ENCODE assay signal across 1 cellular context in the genomic region with DNA sequence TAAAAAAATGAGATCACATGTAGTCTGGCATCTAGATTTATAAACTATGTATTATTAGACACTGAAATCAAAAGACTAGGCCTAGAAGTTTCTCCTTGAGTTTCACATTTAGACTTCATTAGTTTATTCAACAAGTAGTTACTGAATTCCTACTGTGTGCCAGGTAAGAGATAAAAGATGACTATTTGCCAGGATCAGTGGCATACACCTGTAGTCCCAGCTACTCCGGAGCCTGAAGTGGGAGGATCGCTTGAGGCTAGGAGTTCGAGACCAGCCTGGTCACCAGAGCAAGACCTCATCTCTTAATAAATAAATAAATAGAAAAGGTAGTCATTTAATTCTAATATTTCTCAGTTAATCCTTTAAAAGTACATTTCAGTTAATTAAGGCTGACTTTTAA.
TF ChIP-seq lines count a peak whose summit lies in the region.

No MANE protein-coding gene starts in this region.

TF ChIP-seq in A549, 52 proteins besides CTCF, POLR2A, EP300 and RAD21 (continued from another document):
- TF ChIP-seq USF2 (IDR thresholded peaks at IDR 0.05) (no peak), CBX2 (IDR thresholded peaks at IDR 0.05; ENCODE audit: borderline replicate concordance, low read depth) (no peak), HOXB13 (CRISPR knock-in tag; IDR thresholded peaks at IDR 0.05; ENCODE audit: low read depth) (no peak), E2F6 (IDR thresholded peaks at IDR 0.05; ENCODE audit: borderline replicate concordance, low read depth) (no peak), RFX5 (IDR thresholded peaks at IDR 0.05) (no peak), JUN (IDR thresholded peaks at IDR 0.05) (no peak), ZNF302 (CRISPR knock-in tag; IDR thresholded peaks at IDR 0.05) (no peak), RARB (CRISPR knock-in tag; IDR thresholded peaks at IDR 0.05) (no peak), NR3C1 (IDR thresholded peaks at IDR 0.05) (no peak), TP53 (CRISPR knock-in tag; IDR thresholded peaks at IDR 0.05) (no peak), JUNB (IDR thresholded peaks at IDR 0.05) (no peak)
- TF ChIP-seq, protein P1, sequence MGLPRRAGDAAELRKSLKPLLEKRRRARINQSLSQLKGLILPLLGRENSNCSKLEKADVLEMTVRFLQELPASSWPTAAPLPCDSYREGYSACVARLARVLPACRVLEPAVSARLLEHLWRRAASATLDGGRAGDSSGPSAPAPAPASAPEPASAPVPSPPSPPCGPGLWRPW (IDR thresholded peaks at IDR 0.05), result no peak
- TF ChIP-seq, protein P2, sequence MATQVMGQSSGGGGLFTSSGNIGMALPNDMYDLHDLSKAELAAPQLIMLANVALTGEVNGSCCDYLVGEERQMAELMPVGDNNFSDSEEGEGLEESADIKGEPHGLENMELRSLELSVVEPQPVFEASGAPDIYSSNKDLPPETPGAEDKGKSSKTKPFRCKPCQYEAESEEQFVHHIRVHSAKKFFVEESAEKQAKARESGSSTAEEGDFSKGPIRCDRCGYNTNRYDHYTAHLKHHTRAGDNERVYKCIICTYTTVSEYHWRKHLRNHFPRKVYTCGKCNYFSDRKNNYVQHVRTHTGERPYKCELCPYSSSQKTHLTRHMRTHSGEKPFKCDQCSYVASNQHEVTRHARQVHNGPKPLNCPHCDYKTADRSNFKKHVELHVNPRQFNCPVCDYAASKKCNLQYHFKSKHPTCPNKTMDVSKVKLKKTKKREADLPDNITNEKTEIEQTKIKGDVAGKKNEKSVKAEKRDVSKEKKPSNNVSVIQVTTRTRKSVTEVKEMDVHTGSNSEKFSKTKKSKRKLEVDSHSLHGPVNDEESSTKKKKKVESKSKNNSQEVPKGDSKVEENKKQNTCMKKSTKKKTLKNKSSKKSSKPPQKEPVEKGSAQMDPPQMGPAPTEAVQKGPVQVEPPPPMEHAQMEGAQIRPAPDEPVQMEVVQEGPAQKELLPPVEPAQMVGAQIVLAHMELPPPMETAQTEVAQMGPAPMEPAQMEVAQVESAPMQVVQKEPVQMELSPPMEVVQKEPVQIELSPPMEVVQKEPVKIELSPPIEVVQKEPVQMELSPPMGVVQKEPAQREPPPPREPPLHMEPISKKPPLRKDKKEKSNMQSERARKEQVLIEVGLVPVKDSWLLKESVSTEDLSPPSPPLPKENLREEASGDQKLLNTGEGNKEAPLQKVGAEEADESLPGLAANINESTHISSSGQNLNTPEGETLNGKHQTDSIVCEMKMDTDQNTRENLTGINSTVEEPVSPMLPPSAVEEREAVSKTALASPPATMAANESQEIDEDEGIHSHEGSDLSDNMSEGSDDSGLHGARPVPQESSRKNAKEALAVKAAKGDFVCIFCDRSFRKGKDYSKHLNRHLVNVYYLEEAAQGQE (IDR thresholded peaks at IDR 0.05), result no peak
- TF ChIP-seq, protein P3, sequence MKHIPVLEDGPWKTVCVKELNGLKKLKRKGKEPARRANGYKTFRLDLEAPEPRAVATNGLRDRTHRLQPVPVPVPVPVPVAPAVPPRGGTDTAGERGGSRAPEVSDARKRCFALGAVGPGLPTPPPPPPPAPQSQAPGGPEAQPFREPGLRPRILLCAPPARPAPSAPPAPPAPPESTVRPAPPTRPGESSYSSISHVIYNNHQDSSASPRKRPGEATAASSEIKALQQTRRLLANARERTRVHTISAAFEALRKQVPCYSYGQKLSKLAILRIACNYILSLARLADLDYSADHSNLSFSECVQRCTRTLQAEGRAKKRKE (CRISPR knock-in tag; IDR thresholded peaks at IDR 0.05; ENCODE audit: low read depth), result no peak
